In genomic region chr6:133423242-133423641, GRCh38 we compare ENCODE assay signal across 22 cellular contexts.
DNase-seq lines count a peak whose midpoint lies in the region; ATAC-seq, FAIRE-seq and TF ChIP-seq lines count a peak whose summit lies in the region.
"Had no signal": no experiment of that assay in that cellular context is flagged by ENCODE, and none has a peak within 500 bp of the region (broad histone marks: within the 10 kb centered on the region; RNA-seq: fewer than 3 reads in every experiment).

No MANE protein-coding gene starts in this region.

- TF ChIP-seq POLR2A in right lobe of liver (IDR thresholded peaks at IDR 0.05) = no peak

- intact Hi-C loops in Calu3 (cut with micrococcal nuclease; ENCODE audit: unreplicated experiment) = loop anchor here (10.0 kb wide), 1 partner anchor 328 kb away; no protein-coding TSS in a partner anchor
- intact Hi-C loops in right lobe of liver (cut with DNase I) = no loop called here

- H3K9me3 ChIP-seq in right lobe of liver (no peaks in the 10 kb centered on the region), small intestine (ENCODE audit: control insufficient read depth, low read depth) (no peaks in the 10 kb centered on the region)
- H3K9me3 ChIP-seq: A549, BE2C had no signal

- H3K27me3 Mint-ChIP-seq in Calu3 (ENCODE audit: unreplicated experiment) (no peaks in the 10 kb centered on the region), osteocyte (ENCODE audit: unreplicated experiment) (peaks cover 33% of the 10 kb centered on the region)
- H3K27me3 Mint-ChIP-seq: CD4-positive, alpha-beta memory T cell had no signal

- peak; percentile 53 to 73 (median 65) for ATAC-seq in right lobe of liver
- ATAC-seq: A549 had no signal

- peak overlapping the region; percentile 33 for H3K4me3 Mint-ChIP-seq in Calu3 (ENCODE audit: low read depth, unreplicated experiment)
- no peak overlapping the region for H3K4me3 Mint-ChIP-seq in osteocyte (ENCODE audit: unreplicated experiment)
- H3K4me3 Mint-ChIP-seq: CD4-positive, alpha-beta memory T cell had no signal

- H3K9me3 Mint-ChIP-seq in Calu3 (ENCODE audit: low read depth, unreplicated experiment) = peaks cover 2% of the 10 kb centered on the region
- H3K9me3 Mint-ChIP-seq in osteocyte (ENCODE audit: unreplicated experiment) = no peaks in the 10 kb centered on the region

- H3K27me3 ChIP-seq in right lobe of liver (no peaks in the 10 kb centered on the region), small intestine (ENCODE audit: control insufficient read depth in 2 of 2, insufficient read depth in 2 of 2, low read length in 2 of 2) (no peaks in the 10 kb centered on the region)
- H3K27me3 ChIP-seq: BE2C; BLaER1 treated with 17β-estradiol and CSF1 and Interleukin-3, amounts not matched to agents 10 nM and 100 nM had no signal

- 7% methylated on average over 2 of the region's 2 CpGs for WGBS in right lobe of liver (ENCODE audit: insufficient coverage, low coverage, low lambda C conversion rate, missing lambda C conversion rate)
- WGBS in small intestine, 3 donors = 19 to 57% (median 31%) methylated on average over 2 of the region's 2 CpGs

- H3K36me3 ChIP-seq in right lobe of liver = no peaks in the 10 kb centered on the region
- H3K36me3 ChIP-seq in small intestine (ENCODE audit: control insufficient read depth in 2 of 2, insufficient read depth in 2 of 2, low read length in 2 of 2) = no peaks in the 10 kb centered on the region
- H3K36me3 ChIP-seq: BE2C had no signal

- DNase-seq in Calu3 = no peak
- no peak for DNase-seq in frontal cortex (ENCODE audit: low spot score in 2 of 2)
- no peak for DNase-seq in right lobe of liver
- no peak for DNase-seq in small intestine
- no peak for DNase-seq in osteocyte (ENCODE audit: extremely low spot score, unreplicated experiment)
- no peak for DNase-seq in C1 segment of cervical spinal cord (lab: John Stamatoyannopoulos, UW)
- no peak for DNase-seq in urothelium cell line (ENCODE audit: low spot score)
- DNase-seq: 8988T; ACHN; AML-193; BE2C; CD4-positive, alpha-beta memory T cell; COR-L47; DMS153; DND-41; H7; HCEC 1CT had no signal

- H3K27ac Mint-ChIP-seq in Calu3 (ENCODE audit: unreplicated experiment) (peak overlapping the region; percentile 85), osteocyte (ENCODE audit: unreplicated experiment) (no peak overlapping the region)
- H3K27ac Mint-ChIP-seq: CD4-positive, alpha-beta memory T cell had no signal

- TF ChIP-seq CTCF in Calu3 (IDR thresholded peaks at IDR 0.05; ENCODE audit: unreplicated experiment) (no peak), right lobe of liver (IDR thresholded peaks at IDR 0.05) (no peak), osteocyte (IDR thresholded peaks at IDR 0.05) (no peak)

- CTCF ChIA-PET in Calu3 (lab: Charles Lee) = no interaction called here

- BruUV-seq in Calu3 (replicated peaks; lab: Mats Ljungman, UMichigan) = no TSS peak

- H3K4me1 Mint-ChIP-seq in Calu3 (ENCODE audit: low read depth, unreplicated experiment) (peaks cover 49% of the 10 kb centered on the region), osteocyte (ENCODE audit: unreplicated experiment) (no peaks in the 10 kb centered on the region)
- H3K4me1 Mint-ChIP-seq: CD4-positive, alpha-beta memory T cell had no signal

- peak overlapping the region in 1 of 3 donors; percentile 1 for H3K27ac ChIP-seq in right lobe of liver
- no peak overlapping the region for H3K27ac ChIP-seq in small intestine (ENCODE audit: low read depth in 1 of 2, low read length in 1 of 2)
- H3K27ac ChIP-seq: A549; BLaER1 treated with 17β-estradiol and CSF1 and Interleukin-3, amounts not matched to agents 10 nM and 100 nM had no signal

- FAIRE-seq in frontal cortex (lab: Jason Lieb, UNC) (peak; percentile 50), small intestine (lab: Jason Lieb, UNC) (peak; percentile 36), urothelium cell line (lab: Jason Lieb, UNC) (no peak)
- FAIRE-seq: A549, G401.6, GM12892, H1 had no signal

- H3K4me1 ChIP-seq in right lobe of liver (peaks cover 0 to 30% (median 13%) of the 10 kb centered on the region in 4 donors), small intestine (ENCODE audit: control insufficient read depth in 2 of 2, insufficient read depth in 1 of 2, low read depth in 1 of 2, low read length in 1 of 2) (no peaks in the 10 kb centered on the region)

- H3K36me3 Mint-ChIP-seq in Calu3 (ENCODE audit: insufficient read depth, unreplicated experiment) = peaks cover 4% of the 10 kb centered on the region
- no peaks in the 10 kb centered on the region for H3K36me3 Mint-ChIP-seq in osteocyte (ENCODE audit: unreplicated experiment)
- H3K36me3 Mint-ChIP-seq: CD4-positive, alpha-beta memory T cell had no signal

- H3K4me3 ChIP-seq in right lobe of liver (no peak overlapping the region), small intestine (ENCODE audit: low read depth in 1 of 2, low read length in 2 of 2) (no peak overlapping the region)
- H3K4me3 ChIP-seq: A549; BLaER1 treated with 17β-estradiol and CSF1 and Interleukin-3, amounts not matched to agents 10 nM and 100 nM had no signal
